8 cellular contexts compared by ENCODE assay signal in genomic region chr10:110918633-110919348, GRCh38.
DNase-seq lines count a peak whose midpoint lies in the region; ATAC-seq, FAIRE-seq and TF ChIP-seq lines count a peak whose summit lies in the region.

A gene with protein sequence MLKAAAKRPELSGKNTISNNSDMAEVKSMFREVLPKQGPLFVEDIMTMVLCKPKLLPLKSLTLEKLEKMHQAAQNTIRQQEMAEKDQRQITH (minus strand): TSS chr10:110919180. CDS start chr10:110918157, 1,023 bp downstream.

- peaks cover 34% of the 10 kb centered on the region for H3K4me1 Mint-ChIP-seq in T-helper 2 cell treated with Interferon-gamma antibody and Interleukin-4, amounts not matched to agents 5 μg/mL and 100 μg/mL, for 36 hours (ENCODE audit: low read depth)

- ATAC-seq in GM18502 (IDR thresholded peaks at IDR 0.05; ENCODE audit: poor library complexity, unreplicated experiment) (peak; percentile 84), HG02870 (IDR thresholded peaks at IDR 0.05; ENCODE audit: unreplicated experiment) (peak; percentile 81)

- peak within 1 kb of the TSS; percentile 82 for H3K4me3 ChIP-seq in AG04449 (ENCODE audit: low read depth, low read length)

- TF ChIP-seq CTCF in AG04449 (IDR thresholded peaks at IDR 0.05; ENCODE audit: insufficient read depth, low read length, missing control alignments): peak; percentile 0

- H3K4me3 Mint-ChIP-seq in T-helper 2 cell treated with Interferon-gamma antibody and Interleukin-4, amounts not matched to agents 5 μg/mL and 100 μg/mL, for 36 hours: peak within 1 kb of the TSS; percentile 99

- H3K36me3 Mint-ChIP-seq in T-helper 2 cell treated with Interferon-gamma antibody and Interleukin-4, amounts not matched to agents 5 μg/mL and 100 μg/mL, for 36 hours (ENCODE audit: low read depth): peaks cover 6% of the 10 kb centered on the region

- POLR2A ChIA-PET in AG04449 (lab: Yijun Ruan, JAX): interaction anchor here (0.6 to 1.7 kb wide), 15 partner anchors 11 to 708 kb away, joined by 3 to 7 read pairs (median 3); partner anchors contain the start of gene PDCD4

- CTCF ChIA-PET in AG04449 (lab: Yijun Ruan, JAX): interaction anchor here (1.0 to 1.6 kb wide), 4 partner anchors 9 to 308 kb away, joined by 3 to 4 read pairs (median 4); no protein-coding TSS in a partner anchor

- FAIRE-seq in colon (lab: Jason Lieb, UNC): peak; percentile 73

- DNase-seq in AG04449 (ENCODE audit: low read depth, low spot score) (peak; percentile 99), NCI-H1436 treated with DMSO at 0.1 percent for 48 hours (lab: John Stamatoyannopoulos, UW) (peak; percentile 100), kidney tubule cell (ENCODE audit: low spot score) (peak; percentile 100)
- DNase-seq in T-helper 2 cell treated with Interferon-gamma antibody and Interleukin-4, amounts not matched to agents 5 μg/mL and 100 μg/mL, for 36 hours (ENCODE audit: low spot score): peak; percentile 90
- DNase-seq in stimulated activated CD8-positive, alpha-beta memory T cell treated with anti-CD3 and anti-CD28 coated beads, Interleukin-2, amount 100 ng/mL, for 1 hour (ENCODE audit: low read depth in 2 of 2): peak; percentile 90 to 96

- H3K27ac Mint-ChIP-seq in T-helper 2 cell treated with Interferon-gamma antibody and Interleukin-4, amounts not matched to agents 5 μg/mL and 100 μg/mL, for 36 hours: peak within 1 kb of the TSS; percentile 98

- no peaks in the 10 kb centered on the region for H3K27me3 Mint-ChIP-seq in T-helper 2 cell treated with Interferon-gamma antibody and Interleukin-4, amounts not matched to agents 5 μg/mL and 100 μg/mL, for 36 hours (ENCODE audit: low read depth)

- no peaks in the 10 kb centered on the region for H3K9me3 Mint-ChIP-seq in T-helper 2 cell treated with Interferon-gamma antibody and Interleukin-4, amounts not matched to agents 5 μg/mL and 100 μg/mL, for 36 hours

Comparison
In these comparisons a context has a peak if more than half of its experiments do, and no peak if none do; other contexts are left out.
1. Peak in every context shown above with its lines: DNase-seq, ATAC-seq and H3K4me3 ChIP-seq.